1 cellular context compared by ENCODE assay signal in the genomic region with DNA sequence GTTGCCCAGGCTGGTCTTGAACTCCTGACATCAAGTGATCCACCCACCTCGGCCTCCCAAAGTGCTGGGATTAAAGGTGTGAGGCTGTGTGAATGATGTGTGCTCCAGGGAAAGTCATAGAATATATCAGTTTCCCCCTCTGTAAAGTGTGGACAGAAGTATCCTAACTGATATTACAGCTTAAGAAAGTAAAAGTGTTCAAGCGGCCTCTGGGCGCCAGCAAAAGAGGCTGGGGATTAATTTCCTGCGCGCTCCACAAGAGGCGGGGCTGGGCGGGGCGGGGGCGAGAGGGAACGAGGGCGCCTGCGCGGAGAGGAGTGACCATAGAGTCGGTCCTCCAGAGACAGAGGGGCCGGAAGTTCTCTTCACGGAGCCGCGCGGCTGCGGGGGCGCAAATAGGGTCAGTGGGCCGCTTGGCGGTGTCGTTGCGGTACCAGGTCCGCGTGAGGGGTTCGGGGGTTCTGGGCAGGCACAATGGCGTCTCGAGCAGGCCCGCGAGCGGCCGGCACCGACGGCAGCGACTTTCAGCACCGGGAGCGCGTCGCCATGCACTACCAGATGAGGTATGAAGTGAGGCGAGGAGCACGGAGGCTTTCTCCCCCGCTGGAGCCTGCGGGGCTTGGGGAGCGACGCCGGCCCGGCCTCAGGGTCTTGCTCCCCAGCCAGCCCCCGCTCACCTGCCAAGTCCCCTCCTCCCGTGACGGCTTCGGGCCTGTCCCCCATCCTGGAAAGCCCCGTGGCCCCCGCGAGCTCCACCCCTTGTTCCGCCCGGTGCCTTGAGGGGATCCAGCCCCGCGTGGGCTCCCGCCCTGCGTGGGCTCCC.
TF ChIP-seq lines count a peak whose summit lies in the region.

A gene (plus strand): TSS at position 362 of the 823 bp plus-strand sequence. CDS start 113 bp downstream, at position 475.

TF ChIP-seq in HCT116, 20 proteins besides CTCF, POLR2A, EP300 and RAD21 (continued from another document):
- TF ChIP-seq, protein P1, sequence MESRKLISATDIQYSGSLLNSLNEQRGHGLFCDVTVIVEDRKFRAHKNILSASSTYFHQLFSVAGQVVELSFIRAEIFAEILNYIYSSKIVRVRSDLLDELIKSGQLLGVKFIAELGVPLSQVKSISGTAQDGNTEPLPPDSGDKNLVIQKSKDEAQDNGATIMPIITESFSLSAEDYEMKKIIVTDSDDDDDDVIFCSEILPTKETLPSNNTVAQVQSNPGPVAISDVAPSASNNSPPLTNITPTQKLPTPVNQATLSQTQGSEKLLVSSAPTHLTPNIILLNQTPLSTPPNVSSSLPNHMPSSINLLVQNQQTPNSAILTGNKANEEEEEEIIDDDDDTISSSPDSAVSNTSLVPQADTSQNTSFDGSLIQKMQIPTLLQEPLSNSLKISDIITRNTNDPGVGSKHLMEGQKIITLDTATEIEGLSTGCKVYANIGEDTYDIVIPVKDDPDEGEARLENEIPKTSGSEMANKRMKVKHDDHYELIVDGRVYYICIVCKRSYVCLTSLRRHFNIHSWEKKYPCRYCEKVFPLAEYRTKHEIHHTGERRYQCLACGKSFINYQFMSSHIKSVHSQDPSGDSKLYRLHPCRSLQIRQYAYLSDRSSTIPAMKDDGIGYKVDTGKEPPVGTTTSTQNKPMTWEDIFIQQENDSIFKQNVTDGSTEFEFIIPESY (IDR thresholded peaks at IDR 0.05; ENCODE audit: extremely low read depth, insufficient replicate concordance, low read length) = no peak
- TF ChIP-seq SIN3A (IDR thresholded peaks at IDR 0.05; ENCODE audit: low read depth) (peak; percentile 71), EZH2phosphoT487 (IDR thresholded peaks at IDR 0.05; ENCODE audit: borderline replicate concordance) (no peak), EZH2 (IDR thresholded peaks at IDR 0.05) (no peak), CEBPB (IDR thresholded peaks at IDR 0.05; ENCODE audit: low read depth) (no peak)
- TF ChIP-seq, protein P2, sequence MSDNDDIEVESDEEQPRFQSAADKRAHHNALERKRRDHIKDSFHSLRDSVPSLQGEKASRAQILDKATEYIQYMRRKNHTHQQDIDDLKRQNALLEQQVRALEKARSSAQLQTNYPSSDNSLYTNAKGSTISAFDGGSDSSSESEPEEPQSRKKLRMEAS (IDR thresholded peaks at IDR 0.05) = peak; percentile 66
